8 cellular contexts compared by ENCODE assay signal in genomic region chr3:4983739-4984510, GRCh38. TPM values are rescaled to one million over a fixed set of nuclear protein-coding genes. Genes with fewer than 3 reads are reported as not detected.
DNase-seq lines count a peak whose midpoint lies in the region; ATAC-seq lines count a peak whose summit lies in the region.

No MANE protein-coding gene starts in this region.

- H4K20me1 ChIP-seq in Karpas-422 (ENCODE audit: insufficient read depth, low read depth, low read length), result no peaks in the 10 kb centered on the region

- H3K9me2 ChIP-seq in Karpas-422 (replicated peaks; ENCODE audit: insufficient read depth, low read length), result no peaks in the 10 kb centered on the region

- intact Hi-C loops in left colon (cut with DNase I, micrococcal nuclease), result no loop called here

- no peak overlapping the region for H2AFZ ChIP-seq in Karpas-422 (ENCODE audit: low read length)

- H3K9ac ChIP-seq in Karpas-422 (ENCODE audit: low read length), result no peak overlapping the region

- H3K79me2 ChIP-seq in Karpas-422 (ENCODE audit: low read length), result no peaks in the 10 kb centered on the region

- H3K4me3 ChIP-seq in Karpas-422 (ENCODE audit: low read length), result no peak overlapping the region

- H3K4me1 ChIP-seq in Karpas-422 (ENCODE audit: low read length), result peaks cover 6% of the 10 kb centered on the region; the same call in 1 of the 2 replicates

- H3K4me2 ChIP-seq in Karpas-422 (ENCODE audit: low read depth, low read length, poor library complexity, severe bottlenecking), result no peak overlapping the region

- ATAC-seq in HG03139 (IDR thresholded peaks at IDR 0.05; ENCODE audit: unreplicated experiment), result peak; percentile 47
- ATAC-seq in left colon, result peak; percentile 6

- DNase-seq in NK-92 treated with Interleukin-12 subunit alpha and Interleukin-12 subunit beta, amount 100 ng/mL, for 24 hours (lab: John Stamatoyannopoulos, UW), result peak; percentile 68
- DNase-seq in NK-92 (lab: John Stamatoyannopoulos, UW; ENCODE audit: unreplicated experiment) (no peak), SW480 (ENCODE audit: low spot score) (peak; percentile 99), amniotic stem cell (lab: John Stamatoyannopoulos, UW) (peak; percentile 41), left colon (peak; percentile 61 to 78), Karpas-422 (no peak)
- DNase-seq in stimulated activated CD8-positive, alpha-beta memory T cell treated with anti-CD3 and anti-CD28 coated beads, Interleukin-12 subunit alpha, Interleukin-12 subunit beta, amount 100 ng/mL, for 1 hour (ENCODE audit: low read depth), result peak; percentile 57

- no peak overlapping the region for H3K27ac ChIP-seq in Karpas-422 (ENCODE audit: low read length)

- no peaks in the 10 kb centered on the region for H3K36me3 ChIP-seq in Karpas-422 (ENCODE audit: insufficient read depth, low read length)

- no peaks in the 10 kb centered on the region for H3K9me3 ChIP-seq in Karpas-422 (ENCODE audit: low read length)

- H3K27me3 ChIP-seq in Karpas-422 (ENCODE audit: low read length), result 0 out of 2 replicates have a peak, but pooled peaks cover 2% of the 10 kb centered on the region

RNA-seq across cellular contexts. Expression of gene BHLHE40, which starts 4.7 kb away (rescaled TPM):
- 10 to 100 TPM; 40.8 to 74.0 TPM for total RNA-seq in left colon
- total RNA-seq in Karpas-422 (2014; rRNA removed; shearing (Covaris generic); ENCODE audit: low replicate concordance), result 0.36 and 0.86 TPM in 2 replicates

Comparison
In these comparisons a context has a peak if more than half of its experiments do, and no peak if none do; other contexts are left out.
1. DNase-seq: peak in NK-92 treated with Interleukin-12 subunit alpha and Interleukin-12 subunit beta, amount 100 ng/mL, for 24 hours (single experiment), SW480 (single experiment), amniotic stem cell (single experiment), left colon (2 of 2) and stimulated activated CD8-positive, alpha-beta memory T cell treated with anti-CD3 and anti-CD28 coated beads, Interleukin-12 subunit alpha, Interleukin-12 subunit beta, amount 100 ng/mL, for 1 hour (single experiment); none in NK-92 (single experiment) and Karpas-422 (single experiment).
2. RNA of gene BHLHE40, which starts 4.7 kb away (total RNA-seq): 40.8 to 74.0 TPM in left colon; 0.36 to 0.86 TPM in Karpas-422; every median in the first group is over 10 times any median in the second.